Comparison of ENCODE assay signal across 1 cellular context in genomic region chr10:103776878-103777591, GRCh38.
TF ChIP-seq lines count a peak whose summit lies in the region.

No MANE protein-coding gene starts in this region.

TF ChIP-seq in GM12878, 131 proteins besides CTCF, POLR2A, EP300 and RAD21 (continued from another document and continues in another):
- TF ChIP-seq RELB (IDR thresholded peaks at IDR 0.05; ENCODE audit: low read depth) (peak; percentile 61; the same call in 1 of the 2 replicates), ZBTB33 (IDR thresholded peaks at IDR 0.05) (no peak), CREM (IDR thresholded peaks at IDR 0.05; ENCODE audit: low read depth) (peak; percentile 72; the same call in 1 of the 2 replicates), TCF7 (IDR thresholded peaks at IDR 0.05; ENCODE audit: borderline replicate concordance) (no peak), NFXL1 (IDR thresholded peaks at IDR 0.05; ENCODE audit: borderline replicate concordance) (no peak), MYB (IDR thresholded peaks at IDR 0.05; ENCODE audit: borderline replicate concordance, low read depth, low read length) (no peak), SPI1 (IDR thresholded peaks at IDR 0.05; ENCODE audit: borderline replicate concordance, insufficient read depth, low read depth, low read length) (no peak), SIN3A (IDR thresholded peaks at IDR 0.05; ENCODE audit: low read depth, low read length) (no peak), PBX3 (IDR thresholded peaks at IDR 0.05; ENCODE audit: insufficient replicate concordance, low read depth, low read length) (no peak), IRF4 (IDR thresholded peaks at IDR 0.05; ENCODE audit: low read depth, low read length) (no peak), SREBF1 (IDR thresholded peaks at IDR 0.05; ENCODE audit: low read length) (no peak), RB1 (IDR thresholded peaks at IDR 0.05; ENCODE audit: borderline replicate concordance) (no peak), PKNOX1 (IDR thresholded peaks at IDR 0.05) (no peak), GATAD2B (conservative IDR thresholded peaks at IDR 0.05; ENCODE audit: low read depth) (peak; percentile 70; the same call in 1 of the 2 replicates), POU2F2 (IDR thresholded peaks at IDR 0.05; ENCODE audit: borderline replicate concordance, low read depth, low read length) (no peak), HSF1 (IDR thresholded peaks at IDR 0.05; ENCODE audit: low read depth, low read length) (no peak), REST (IDR thresholded peaks at IDR 0.05; ENCODE audit: low read depth, low read length) (no peak), HDGF (IDR thresholded peaks at IDR 0.05) (0 out of 2 replicates have a peak, but pooled peaks have one; percentile 47), USF2 (IDR thresholded peaks at IDR 0.05; ENCODE audit: borderline replicate concordance, low read depth, low read length) (no peak), MYC (IDR thresholded peaks at IDR 0.05; ENCODE audit: insufficient read depth, insufficient read length, insufficient replicate concordance, low read length, severe bottlenecking) (no peak), FOS (IDR thresholded peaks at IDR 0.05; ENCODE audit: borderline replicate concordance, extremely low read depth, insufficient read length) (no peak), IKZF2 (IDR thresholded peaks at IDR 0.05) (peak; percentile 76 to 82), ATF2 (IDR thresholded peaks at IDR 0.05; ENCODE audit: low read length) (no peak), EED (IDR thresholded peaks at IDR 0.05; ENCODE audit: low read depth) (peak; percentile 80), ZNF207 (IDR thresholded peaks at IDR 0.05; ENCODE audit: borderline replicate concordance) (no peak), E4F1 (IDR thresholded peaks at IDR 0.05; ENCODE audit: borderline replicate concordance, partially characterized antibody) (no peak), JUND (IDR thresholded peaks at IDR 0.05; ENCODE audit: low read depth, low read length) (no peak), ZZZ3 (IDR thresholded peaks at IDR 0.05; ENCODE audit: control insufficient read depth, insufficient read length, low read depth) (no peak), ELK1 (IDR thresholded peaks at IDR 0.05; ENCODE audit: low read depth, low read length) (no peak), ZNF274 (IDR thresholded peaks at IDR 0.05; ENCODE audit: insufficient read depth, insufficient read length) (no peak), FOXM1 (IDR thresholded peaks at IDR 0.05; ENCODE audit: low read depth, low read length) (peak; percentile 63; the same call in 1 of the 2 replicates), SIX5 (IDR thresholded peaks at IDR 0.05; ENCODE audit: low read depth, low read length, severe bottlenecking) (no peak), CEBPZ (IDR thresholded peaks at IDR 0.05; ENCODE audit: low read depth, low read length) (no peak)
